ENCODE assay signal across 22 cellular contexts in the genomic region with DNA sequence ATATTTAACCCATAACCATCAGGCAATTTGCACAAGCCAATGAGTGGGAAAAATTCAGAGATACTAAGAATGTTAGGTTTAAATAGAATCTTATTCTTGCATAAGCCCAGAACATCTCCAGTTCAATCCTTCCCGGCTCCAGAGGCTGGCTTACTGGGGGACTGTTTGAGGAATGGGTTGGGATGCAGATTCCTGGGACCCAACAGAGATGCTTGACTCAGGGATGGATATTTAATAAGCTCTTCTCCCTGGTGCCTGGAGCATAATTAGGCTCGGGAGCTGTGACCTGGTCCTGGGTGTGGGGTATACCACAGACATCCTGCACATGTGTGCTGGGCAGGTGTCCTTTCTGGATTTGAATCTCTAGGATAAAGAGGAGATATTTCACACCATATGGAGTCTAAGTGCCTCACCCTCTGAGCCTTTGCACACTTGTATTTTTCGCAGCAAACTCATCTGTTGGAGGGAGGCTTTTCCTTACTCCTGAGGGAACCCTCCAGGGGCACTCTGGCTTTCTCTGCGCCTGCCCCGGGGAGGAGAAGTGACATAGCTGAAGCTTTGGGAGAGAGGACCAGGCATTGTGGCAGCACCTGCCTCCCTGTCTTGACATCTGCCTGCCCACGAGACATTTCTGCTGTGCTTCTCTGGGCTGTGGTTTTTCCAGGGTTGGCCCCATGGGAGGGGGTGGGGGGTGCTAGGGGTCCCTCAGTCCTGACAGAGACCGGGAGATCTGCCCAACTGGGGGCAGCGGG.
"Had no signal": no experiment of that assay in that cellular context is flagged by ENCODE, and none has a peak within 500 bp of the region (broad histone marks: within the 10 kb centered on the region; RNA-seq: fewer than 3 reads in every experiment).

No MANE protein-coding gene starts in this region.

- H3K4me3 ChIP-seq: adrenal gland, gastrocnemius medialis, heart left ventricle, left lung, prostate gland, right atrium auricular region, stomach, testis, upper lobe of left lung had no signal

- H3K27me3 ChIP-seq: adrenal gland, gastrocnemius medialis, heart left ventricle, right atrium auricular region, testis, upper lobe of left lung had no signal

- H3K36me3 Mint-ChIP-seq: activated naive CD4-positive, alpha-beta T cell treated with anti-CD3 and anti-CD28 coated beads, Interleukin-2, amount 50 U/mL, for 24 hours had no signal

- H3K27ac Mint-ChIP-seq: activated CD4-positive, alpha-beta T cell treated with anti-CD3 and anti-CD28 coated beads, Interleukin-2, amount 10 ng/mL, durations not matched to agents 7 days and 5 days; activated naive CD4-positive, alpha-beta T cell treated with anti-CD3 and anti-CD28 coated beads, Interleukin-2, amount 50 U/mL, for 24 hours; nephron progenitor cell had no signal

- DNase-seq: activated CD4-positive, alpha-beta T cell treated with anti-CD3 and anti-CD28 coated beads, Interleukin-2, amount 10 ng/mL, durations not matched to agents 7 days and 5 days; activated CD4-positive, CD25-positive, alpha-beta regulatory T cell; activated CD8-positive, alpha-beta memory T cell treated with anti-CD3 and anti-CD28 coated beads, Interleukin-2, amount 50 U/mL, for 4 hours; activated effector memory CD4-positive, alpha-beta T cell treated with anti-CD3 and anti-CD28 coated beads, Interleukin-2, amount 50 U/mL, for 16 hours; activated T-cell treated with anti-CD3 and anti-CD28 coated beads, Interleukin-2, amount 50 U/mL, for 4 hours; adrenal gland; cerebellar nuclear complex; effector CD4-positive, alpha-beta T cell; gastrocnemius medialis; heart left ventricle; left lung; midbrain; nephron progenitor cell; occipital lobe; stomach; T1000; testis had no signal

- H3K4me3 Mint-ChIP-seq: activated CD4-positive, alpha-beta T cell treated with anti-CD3 and anti-CD28 coated beads, Interleukin-2, amount 10 ng/mL, durations not matched to agents 7 days and 5 days; activated naive CD4-positive, alpha-beta T cell treated with anti-CD3 and anti-CD28 coated beads, Interleukin-2, amount 50 U/mL, for 24 hours; activated T-cell treated with anti-CD3 and anti-CD28 coated beads, Interleukin-2, amount 50 U/mL, for 4 hours; nephron progenitor cell had no signal

- H3K27me3 Mint-ChIP-seq: activated CD4-positive, alpha-beta T cell treated with anti-CD3 and anti-CD28 coated beads, Interleukin-2, amount 10 ng/mL, durations not matched to agents 7 days and 5 days; activated naive CD4-positive, alpha-beta T cell treated with anti-CD3 and anti-CD28 coated beads, Interleukin-2, amount 50 U/mL, for 24 hours had no signal

- H3K4me1 ChIP-seq: gastrocnemius medialis, left lung, prostate gland, testis, upper lobe of left lung had no signal

- ATAC-seq: esophagus mucosa, gastrocnemius medialis, heart left ventricle, left lung had no signal

- H3K36me3 ChIP-seq: adrenal gland, gastrocnemius medialis, heart left ventricle, left lung, prostate gland, right atrium auricular region, stomach, upper lobe of left lung had no signal

- H3K9me3 ChIP-seq: adrenal gland, gastrocnemius medialis, heart left ventricle, left lung, prostate gland, right atrium auricular region, stomach, testis, upper lobe of left lung had no signal

- H3K27ac ChIP-seq: adrenal gland, gastrocnemius medialis, heart left ventricle, left lung, prostate gland, right atrium auricular region, stomach, testis, upper lobe of left lung had no signal

- H3K9me3 Mint-ChIP-seq: activated CD4-positive, alpha-beta T cell treated with anti-CD3 and anti-CD28 coated beads, Interleukin-2, amount 10 ng/mL, durations not matched to agents 7 days and 5 days; activated naive CD4-positive, alpha-beta T cell treated with anti-CD3 and anti-CD28 coated beads, Interleukin-2, amount 50 U/mL, for 24 hours; activated T-cell treated with anti-CD3 and anti-CD28 coated beads, Interleukin-2, amount 50 U/mL, for 4 hours; nephron progenitor cell had no signal

- H3K4me1 Mint-ChIP-seq: activated naive CD4-positive, alpha-beta T cell treated with anti-CD3 and anti-CD28 coated beads, Interleukin-2, amount 50 U/mL, for 24 hours had no signal
